Comparison of ENCODE assay signal across 24 cellular contexts in the genomic region with DNA sequence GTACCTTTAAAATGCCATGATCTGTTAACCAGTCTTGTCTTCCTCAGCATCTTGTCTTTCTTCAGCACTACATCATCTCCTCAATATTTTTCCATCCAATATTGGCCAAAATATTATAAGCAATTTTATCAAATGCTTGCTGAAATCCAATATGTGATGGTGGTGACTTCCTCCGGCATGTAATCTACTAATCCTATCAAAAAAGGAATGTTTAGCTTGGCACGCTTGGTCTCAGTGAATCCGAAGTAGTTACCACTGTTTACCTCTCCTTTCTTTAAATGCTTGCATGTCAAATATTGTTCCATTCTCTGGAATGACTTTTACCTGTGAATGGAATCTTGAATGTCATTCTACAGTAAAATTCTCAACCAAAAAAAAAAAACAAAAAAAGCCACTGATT.
"Had no signal": no experiment of that assay in that cellular context is flagged by ENCODE, and none has a peak within 500 bp of the region (broad histone marks: within the 10 kb centered on the region; RNA-seq: fewer than 3 reads in every experiment).

No MANE protein-coding gene starts in this region.

- H3K27me3 ChIP-seq: colonic mucosa, left lung, neural progenitor cell, right atrium auricular region, suprapubic skin, transverse colon, upper lobe of right lung, uterus had no signal

- H3K27ac ChIP-seq: colonic mucosa, neural progenitor cell, upper lobe of right lung, uterus had no signal

- H2AFZ ChIP-seq: neural progenitor cell had no signal

- H3K4me1 ChIP-seq: colonic mucosa, left lung, prostate gland, upper lobe of right lung, uterus had no signal

- H3K4me3 ChIP-seq: colonic mucosa, left lung, neural progenitor cell, prostate gland, right atrium auricular region, smooth muscle cell, suprapubic skin, transverse colon, upper lobe of right lung, uterus had no signal

- ATAC-seq: effector memory CD8-positive, alpha-beta T cell; left cardiac atrium; left lung; naive thymus-derived CD4-positive, alpha-beta T cell; sciatic nerve; stimulated activated naive CD8-positive, alpha-beta T cell treated with anti-CD3 and anti-CD28 coated beads, Interleukin-15, amount 100 ng/mL, for 72 hours; upper lobe of right lung had no signal

- H3K9me3 ChIP-seq: colonic mucosa, left lung, prostate gland, right atrium auricular region, suprapubic skin, transverse colon, upper lobe of right lung, uterus had no signal

- DNase-seq: colonic mucosa; effector memory CD8-positive, alpha-beta T cell; head of caudate nucleus; left cardiac atrium; left lung; mammary epithelial cell; mesendoderm; midbrain; naive thymus-derived CD4-positive, alpha-beta T cell; stimulated activated CD4-positive, alpha-beta T cell treated with anti-CD3 and anti-CD28 coated beads, Interleukin-12 subunit alpha, Interleukin-12 subunit beta, amount 100 ng/mL, for 4 hours; stimulated activated CD4-positive, alpha-beta T cell treated with anti-CD3 and anti-CD28 coated beads, Interleukin-1b, Interleukin-23, amount 100 ng/mL, for 48 hours; stimulated activated CD4-positive, alpha-beta T cell treated with anti-CD3 and anti-CD28 coated beads, Interleukin-4, amount 100 ng/mL, for 1 hour; stimulated activated CD8-positive, alpha-beta memory T cell treated with anti-CD3 and anti-CD28 coated beads, Interleukin-4, amount 100 ng/mL, for 48 hours; stimulated activated naive CD4-positive, alpha-beta T cell; stimulated activated naive CD8-positive, alpha-beta T cell treated with anti-CD3 and anti-CD28 coated beads, Interleukin-15, amount 100 ng/mL, for 72 hours; transverse colon; upper lobe of right lung; uterus had no signal

- H3K36me3 ChIP-seq: colonic mucosa, left lung, neural progenitor cell, prostate gland, right atrium auricular region, suprapubic skin, transverse colon, upper lobe of right lung, uterus had no signal

- H3K4me2 ChIP-seq: neural progenitor cell, smooth muscle cell had no signal
